Comparison of ENCODE assay signal across 10 cellular contexts in the genomic region with DNA sequence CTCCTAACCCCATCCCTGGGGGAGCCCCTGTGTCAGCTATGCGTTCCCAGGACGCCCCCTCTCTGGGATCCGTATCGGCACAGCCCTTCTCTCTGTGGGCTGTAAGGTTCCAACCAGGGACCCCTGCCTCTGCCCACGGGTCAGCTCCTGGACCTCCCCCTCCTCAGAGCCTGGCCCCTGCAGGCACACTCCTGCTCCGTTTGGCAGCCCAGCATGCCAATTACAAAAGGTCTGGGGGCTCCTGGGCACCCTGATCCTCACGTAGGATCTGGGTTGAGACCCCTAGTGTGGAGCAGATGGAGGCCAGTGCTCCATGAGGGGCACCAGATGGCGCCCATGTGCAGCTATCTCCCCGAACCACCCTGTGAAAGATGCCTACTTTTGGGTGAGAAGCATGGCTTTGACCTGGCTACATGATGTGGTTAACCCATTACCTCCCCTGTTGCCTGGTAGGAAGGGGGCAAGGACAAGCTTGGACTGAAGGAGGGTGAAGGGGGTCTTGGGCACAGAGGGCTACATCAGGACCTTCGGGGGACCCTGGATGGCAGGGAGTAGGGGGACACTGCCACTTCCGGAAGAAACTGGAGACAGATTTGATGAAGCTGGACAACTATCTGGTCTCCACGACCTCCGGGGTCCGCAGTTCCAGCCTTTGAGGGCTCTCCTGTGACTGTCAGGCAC. TPM values are rescaled to one million over a fixed set of nuclear protein-coding genes. Genes with fewer than 3 reads are reported as not detected.
A peak's percentile ranks its signal among the peaks of the same experiment; 100 is the strongest.
DNase-seq lines count a peak whose midpoint lies in the region; ATAC-seq, FAIRE-seq and TF ChIP-seq lines count a peak whose summit lies in the region.
"Had no signal": no experiment of that assay in that cellular context is flagged by ENCODE, and none has a peak within 500 bp of the region (broad histone marks: within the 10 kb centered on the region; RNA-seq: fewer than 3 reads in every experiment).

No MANE protein-coding gene starts in this region.

- WGBS in SK-N-SH (ENCODE audit: low lambda C conversion rate), result 65% methylated on average over 14 of the region's 14 CpGs
- 67% methylated on average over 14 of the region's 14 CpGs for WGBS in prostate gland

- no peak for TF ChIP-seq EP300 in SK-N-SH (IDR thresholded peaks at IDR 0.05; ENCODE audit: borderline replicate concordance in 1 of 2, low read depth in 1 of 2, low read length in 1 of 2)

- dilution Hi-C loops in endothelial cell of umbilical vein (cut with MboI; ENCODE audit: extremely low pct_ligation_motif_present, low sequenced_read_pairs), result no loop called here

- CTCF ChIA-PET in SK-N-SH (lab: Yijun Ruan, JAX) (interaction anchor here (0.6 to 6.7 kb wide), 53 partner anchors 9 to 455 kb away, joined by 3 to 55 read pairs (median 4); a partner anchor contains a TSS), endothelial cell of umbilical vein (lab: Charles Lee) (interaction anchor here (0.6 to 3.6 kb wide), 43 partner anchors 9 to 551 kb away, joined by 3 to 86 read pairs (median 5); a partner anchor contains a TSS)

- H3K4me2 ChIP-seq in SK-N-SH (peak overlapping the region; percentile 72; the same call in 1 of the 2 replicates), endothelial cell of umbilical vein (ENCODE audit: insufficient read depth, low read length) (no peak overlapping the region)

- H3K9me2 ChIP-seq in SK-N-SH, result no peaks in the 10 kb centered on the region

- TF ChIP-seq POLR2A in endothelial cell of umbilical vein (IDR thresholded peaks at IDR 0.05; ENCODE audit: low read depth, low read length), result no peak
- no peak for TF ChIP-seq POLR2A in prostate gland (IDR thresholded peaks at IDR 0.05)

- H3K9me1 ChIP-seq in endothelial cell of umbilical vein (replicated peaks; ENCODE audit: control insufficient read depth, extremely low read depth, insufficient read depth, low read length), result no peaks in the 10 kb centered on the region

- intact Hi-C loops in endothelial cell of umbilical vein (cut with micrococcal nuclease) (loop anchor here (1.0 kb wide), 2 partner anchors 170 to 232 kb away; no protein-coding TSS in a partner anchor), prostate gland (cut with DNase I) (loop anchor here (5.0 kb wide), 2 partner anchors 100 to 230 kb away; no protein-coding TSS in a partner anchor)

- H3K9me3 ChIP-seq in SK-N-SH (no peaks in the 10 kb centered on the region), endothelial cell of umbilical vein (replicated peaks; ENCODE audit: control insufficient read depth, insufficient read depth, low read length) (no peaks in the 10 kb centered on the region), prostate gland (no peaks in the 10 kb centered on the region)
- H3K9me3 ChIP-seq: HAP-1 had no signal

- peaks cover 10% of the 10 kb centered on the region for H3F3A ChIP-seq in SK-N-SH (replicated peaks; ENCODE audit: insufficient read depth)

- FAIRE-seq in endothelial cell of umbilical vein (lab: Jason Lieb, UNC), result peak; percentile 57
- FAIRE-seq: colon had no signal

- H3K79me2 ChIP-seq in SK-N-SH (ENCODE audit: insufficient read depth) (no peaks in the 10 kb centered on the region), endothelial cell of umbilical vein (ENCODE audit: control insufficient read depth, insufficient read depth, low read length) (no peaks in the 10 kb centered on the region)

- H4K20me1 ChIP-seq in SK-N-SH (ENCODE audit: insufficient read depth) (no peaks in the 10 kb centered on the region), endothelial cell of umbilical vein (replicated peaks; ENCODE audit: control insufficient read depth, extremely low read depth, insufficient read depth, low read length) (no peaks in the 10 kb centered on the region)

- no peak overlapping the region for H3K9ac ChIP-seq in SK-N-SH
- no peak overlapping the region for H3K9ac ChIP-seq in endothelial cell of umbilical vein (replicated peaks; ENCODE audit: extremely low read depth, insufficient read depth, low read length)

- TF ChIP-seq CTCF in 22Rv1 (IDR thresholded peaks at IDR 0.05) (no peak), GM12864 (IDR thresholded peaks at IDR 0.05; ENCODE audit: low read depth, low read length, missing control alignments) (peak; percentile 49), SK-N-SH (IDR thresholded peaks at IDR 0.05) (peak; percentile 51), endothelial cell of umbilical vein (IDR thresholded peaks at IDR 0.05; ENCODE audit: extremely low read depth in 1 of 2, insufficient read depth in 1 of 2, low read depth in 1 of 2, low read length in 2 of 2) (peak; percentile 47 to 54), prostate gland (IDR thresholded peaks at IDR 0.05) (peak in 2 of 4 experiments; percentile 21 to 26)

- H3K27ac ChIP-seq in 22Rv1 (peak overlapping the region; percentile 49), SK-N-SH (ENCODE audit: low read depth in 2 of 2, low read length in 1 of 2) (no peak overlapping the region), endothelial cell of umbilical vein (ENCODE audit: insufficient read depth, low read depth, low read length) (no peak overlapping the region), prostate gland (peak overlapping the region; percentile 47 to 60)

- H3K27me3 ChIP-seq in SK-N-SH (ENCODE audit: insufficient read depth) (no peaks in the 10 kb centered on the region), endothelial cell of umbilical vein (ENCODE audit: control insufficient read depth in 2 of 2, insufficient read depth in 2 of 2, low read length in 2 of 2) (no peaks in the 10 kb centered on the region), prostate gland (replicated peaks; ENCODE audit: insufficient read depth) (no peaks in the 10 kb centered on the region)

- no peak for DNase-seq in GM12864 (ENCODE audit: low read depth)
- DNase-seq in SK-N-SH, result peak; percentile 74
- peak; percentile 31 for DNase-seq in endothelial cell of umbilical vein (ENCODE audit: low read depth, low spot score)
- DNase-seq in prostate gland (ENCODE audit: low spot score), result no peak
- no peak for DNase-seq in hepatic stellate cell (ENCODE audit: low spot score)

- H3K4me1 ChIP-seq in SK-N-SH (ENCODE audit: control insufficient read depth in 1 of 2, insufficient read depth in 2 of 2, low read depth in 1 of 2, low read length in 1 of 2) (peaks cover 0 to 18% of the 10 kb centered on the region in 2 experiments; a peak in 2 of 4 replicates), endothelial cell of umbilical vein (ENCODE audit: control insufficient read depth, extremely low read depth, insufficient read depth, low read length) (peaks cover 17% of the 10 kb centered on the region), prostate gland (replicated peaks) (peaks cover 3% of the 10 kb centered on the region)

- POLR2A ChIA-PET in SK-N-SH (lab: Yijun Ruan, JAX), result interaction anchor here (0.6 to 1.0 kb wide), 2 partner anchors 100 to 210 kb away, joined by 3 to 4 read pairs; no protein-coding TSS in a partner anchor
- POLR2A ChIA-PET in endothelial cell of umbilical vein (lab: Charles Lee), result interaction anchor here (0.8 to 1.8 kb wide), 2 partner anchors 14 to 283 kb away, joined by 3 to 4 read pairs; no protein-coding TSS in a partner anchor

- no TSS peak for BruUV-seq in endothelial cell of umbilical vein (replicated peaks; lab: Mats Ljungman, UMichigan)

- H2AFZ ChIP-seq in SK-N-SH (ENCODE audit: low read depth) (peak overlapping the region; percentile 78; the same call in 1 of the 2 replicates), endothelial cell of umbilical vein (ENCODE audit: low read depth, low read length) (peak overlapping the region; percentile 39)

- TF ChIP-seq RAD21 in SK-N-SH (IDR thresholded peaks at IDR 0.05; ENCODE audit: low read length), result peak; percentile 54

- H3K36me3 ChIP-seq in SK-N-SH (replicated peaks in 1 of 2; ENCODE audit: control insufficient read depth in 1 of 2, insufficient read depth in 2 of 2, low read length in 1 of 2), result peaks cover 0 to 7% of the 10 kb centered on the region in 2 experiments
- H3K36me3 ChIP-seq in endothelial cell of umbilical vein (ENCODE audit: control insufficient read depth in 2 of 2, extremely low read depth in 1 of 2, insufficient read depth in 2 of 2, low read length in 2 of 2), result no peaks in the 10 kb centered on the region
- H3K36me3 ChIP-seq in prostate gland, result no peaks in the 10 kb centered on the region
- H3K36me3 ChIP-seq: HAP-1 had no signal

- H3K4me3 ChIP-seq in GM12864 (ENCODE audit: low read depth, low read length) (no peak overlapping the region; the same call in 1 of the 2 replicates), SK-N-SH (ENCODE audit: low read depth in 2 of 2, low read length in 1 of 2) (no peak overlapping the region), endothelial cell of umbilical vein (replicated peaks in 1 of 3; ENCODE audit: insufficient read depth in 1 of 3, low read depth in 1 of 3, low read length in 3 of 3) (no peak overlapping the region), prostate gland (no peak overlapping the region)
- H3K4me3 ChIP-seq: HAP-1 had no signal

- ATAC-seq in GM19463 (IDR thresholded peaks at IDR 0.05; ENCODE audit: unreplicated experiment) (no peak), HG02852 (IDR thresholded peaks at IDR 0.05; ENCODE audit: unreplicated experiment) (no peak)

RNA-seq across cellular contexts. Expression of a gene that starts 9.0 kb away (rescaled TPM):
- polyA plus RNA-seq in SK-N-SH (2012; rRNA removed), result 0.02 and 0.05 TPM in 2 replicates
- polyA plus RNA-seq in SK-N-SH (2012; cell fraction: cytosol; rRNA removed), result 0.03 TPM in 1 of 2 replicates, not detected in the other
- not detected in 2 replicates for polyA plus RNA-seq in SK-N-SH (2012; cell fraction: nucleus; rRNA removed)
- total RNA-seq in endothelial cell of umbilical vein, result not detected in 2 replicates
- polyA plus RNA-seq in endothelial cell of umbilical vein, result 0.19 and 0.22 TPM in 2 replicates
- 0.14 and 0.20 TPM in 2 replicates for polyA plus RNA-seq in endothelial cell of umbilical vein (2011; cell fraction: cytosol; rRNA removed)
- polyA plus RNA-seq in endothelial cell of umbilical vein (2011; cell fraction: nucleus; rRNA removed), result 0.11 TPM in 1 of 2 replicates, not detected in the other
- 0.11 and 0.24 TPM in 2 replicates for polyA plus RNA-seq in endothelial cell of umbilical vein (2012)
- 0.21 TPM in 1 of 2 replicates, not detected in the other for polyA minus RNA-seq in endothelial cell of umbilical vein
- polyA minus RNA-seq in endothelial cell of umbilical vein (2011; cell fraction: cytosol; rRNA and poly(A)+ RNA removed), result not detected
- polyA minus RNA-seq in endothelial cell of umbilical vein (2011; cell fraction: nucleus; rRNA and poly(A)+ RNA removed), result not detected in 2 replicates
- 1 to 10 TPM in 1 of 2 donors, under 1 TPM in 1; 0.77 to 2.4 TPM for total RNA-seq in prostate gland

RNA-seq across cellular contexts. Expression of a gene that starts 43.5 kb away (rescaled TPM):
- polyA plus RNA-seq in SK-N-SH (2012; rRNA removed), result 8.5 and 13.8 TPM in 2 replicates
- 8.0 and 9.7 TPM in 2 replicates for polyA plus RNA-seq in SK-N-SH (2012; cell fraction: cytosol; rRNA removed)
- 7.3 and 8.3 TPM in 2 replicates for polyA plus RNA-seq in SK-N-SH (2012; cell fraction: nucleus; rRNA removed)
- total RNA-seq in endothelial cell of umbilical vein, result 78.4 and 100 TPM in 2 replicates
- polyA plus RNA-seq in endothelial cell of umbilical vein, result 166 and 189 TPM in 2 replicates
- polyA plus RNA-seq in endothelial cell of umbilical vein (2011; cell fraction: cytosol; rRNA removed), result 105 and 118 TPM in 2 replicates
- polyA plus RNA-seq in endothelial cell of umbilical vein (2011; cell fraction: nucleus; rRNA removed), result 69.7 and 75.3 TPM in 2 replicates
- polyA plus RNA-seq in endothelial cell of umbilical vein (2012), result 50.5 and 94.9 TPM in 2 replicates
- polyA minus RNA-seq in endothelial cell of umbilical vein, result 120 and 174 TPM in 2 replicates
- 10.7 TPM for polyA minus RNA-seq in endothelial cell of umbilical vein (2011; cell fraction: cytosol; rRNA and poly(A)+ RNA removed)
- 50.8 and 57.3 TPM in 2 replicates for polyA minus RNA-seq in endothelial cell of umbilical vein (2011; cell fraction: nucleus; rRNA and poly(A)+ RNA removed)
- 10 to 100 TPM; 78.8 to 85.3 TPM for total RNA-seq in prostate gland

Comparison
In these comparisons a context has a peak if more than half of its experiments do, and no peak if none do; other contexts are left out.
1. H3K27ac ChIP-seq: peak in 22Rv1 (single experiment) and prostate gland (2 of 2); none in SK-N-SH (0 of 2) and endothelial cell of umbilical vein (single experiment).
2. DNase-seq: peak in SK-N-SH (single experiment) and endothelial cell of umbilical vein (single experiment); none in GM12864 (single experiment), prostate gland (single experiment) and hepatic stellate cell (single experiment).